ENCODE assay signal across 1 cellular context in the genomic region with DNA sequence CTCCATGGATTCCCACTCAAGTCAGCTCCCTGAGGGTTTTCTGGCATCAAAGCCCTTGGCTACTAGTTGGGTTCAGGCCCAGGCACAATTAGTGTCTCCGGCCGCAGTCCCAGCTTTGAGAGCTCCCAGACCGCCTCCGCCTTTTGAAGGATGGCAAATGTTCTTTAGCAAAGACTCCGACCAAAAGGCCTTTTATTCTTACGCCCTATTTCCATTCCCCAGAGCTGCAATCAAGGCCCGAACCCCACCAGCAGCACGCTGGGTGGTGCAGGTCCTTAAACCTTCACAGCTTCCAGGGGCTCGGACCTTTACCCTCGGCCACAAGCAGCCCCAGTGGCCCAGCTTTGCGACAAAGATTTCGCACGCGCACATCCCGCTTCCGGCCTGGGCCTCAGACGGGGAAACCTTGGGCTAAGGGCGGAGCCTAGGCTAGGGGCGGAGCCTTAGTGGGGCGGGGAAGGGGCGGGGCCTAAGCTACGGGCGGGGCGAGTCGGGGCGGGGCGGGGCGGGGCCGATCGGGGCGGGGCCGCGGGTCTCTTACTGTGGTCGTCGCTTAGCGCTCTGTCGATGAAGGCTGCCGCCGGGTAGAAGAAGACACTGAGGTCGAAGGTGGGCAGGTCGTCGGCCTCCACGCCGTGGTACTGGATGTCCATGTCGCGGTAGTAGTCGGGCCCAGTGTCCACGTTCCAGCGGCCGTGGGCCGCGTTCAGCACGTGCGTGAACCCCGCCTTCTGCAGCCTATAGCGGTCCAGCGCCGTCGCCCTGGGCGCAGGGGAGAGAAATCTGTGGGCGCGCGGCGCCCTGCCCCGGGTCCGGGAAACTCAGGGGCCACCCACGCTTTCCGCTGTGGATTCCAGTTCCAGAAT.
A peak's percentile ranks its signal among the peaks of the same experiment; 100 is the strongest.
TF ChIP-seq lines count a peak whose summit lies in the region.

No MANE protein-coding gene starts in this region.

TF ChIP-seq in K562, 482 proteins besides CTCF, POLR2A, EP300 and RAD21 (continued from another document):
- TF ChIP-seq, protein P1, sequence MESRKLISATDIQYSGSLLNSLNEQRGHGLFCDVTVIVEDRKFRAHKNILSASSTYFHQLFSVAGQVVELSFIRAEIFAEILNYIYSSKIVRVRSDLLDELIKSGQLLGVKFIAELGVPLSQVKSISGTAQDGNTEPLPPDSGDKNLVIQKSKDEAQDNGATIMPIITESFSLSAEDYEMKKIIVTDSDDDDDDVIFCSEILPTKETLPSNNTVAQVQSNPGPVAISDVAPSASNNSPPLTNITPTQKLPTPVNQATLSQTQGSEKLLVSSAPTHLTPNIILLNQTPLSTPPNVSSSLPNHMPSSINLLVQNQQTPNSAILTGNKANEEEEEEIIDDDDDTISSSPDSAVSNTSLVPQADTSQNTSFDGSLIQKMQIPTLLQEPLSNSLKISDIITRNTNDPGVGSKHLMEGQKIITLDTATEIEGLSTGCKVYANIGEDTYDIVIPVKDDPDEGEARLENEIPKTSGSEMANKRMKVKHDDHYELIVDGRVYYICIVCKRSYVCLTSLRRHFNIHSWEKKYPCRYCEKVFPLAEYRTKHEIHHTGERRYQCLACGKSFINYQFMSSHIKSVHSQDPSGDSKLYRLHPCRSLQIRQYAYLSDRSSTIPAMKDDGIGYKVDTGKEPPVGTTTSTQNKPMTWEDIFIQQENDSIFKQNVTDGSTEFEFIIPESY (CRISPR knock-in tag; IDR thresholded peaks at IDR 0.05): peak; percentile 96
- TF ChIP-seq LCOR (CRISPR knock-in tag; IDR thresholded peaks at IDR 0.05): no peak
